In the genomic region with DNA sequence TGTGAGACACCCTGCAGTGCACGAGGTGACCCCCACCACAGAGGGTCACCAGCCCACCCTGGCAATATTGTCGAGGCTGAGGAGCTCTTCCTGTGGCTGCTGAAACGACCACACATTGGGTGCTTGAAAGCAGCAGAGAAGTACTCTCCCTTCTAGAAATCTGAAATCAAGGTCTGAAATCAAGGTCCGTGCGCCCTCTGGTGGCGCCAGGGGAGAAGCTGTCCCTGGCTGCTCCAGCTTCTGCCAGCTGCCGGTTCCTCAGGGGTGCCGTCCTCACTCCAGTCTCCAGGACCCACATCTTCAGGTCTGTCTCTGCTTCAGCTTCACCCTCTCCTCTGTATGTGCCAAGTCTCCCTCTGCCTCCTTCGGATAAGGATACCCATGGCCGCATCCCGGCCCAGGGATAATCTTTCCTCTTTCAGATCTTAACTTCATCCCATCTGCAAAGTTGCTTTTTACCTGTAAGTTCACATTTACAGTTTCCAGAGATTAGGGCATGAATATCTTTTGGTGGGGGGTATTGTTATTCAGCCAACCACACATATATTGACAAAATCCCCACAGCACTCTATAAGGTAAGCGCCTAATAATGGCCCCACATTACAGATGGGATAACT, we compare ENCODE assay signal across 9 cellular contexts.
DNase-seq lines count a peak whose midpoint lies in the region; ATAC-seq and TF ChIP-seq lines count a peak whose summit lies in the region.
"Had no signal": no experiment of that assay in that cellular context is flagged by ENCODE, and none has a peak within 500 bp of the region (broad histone marks: within the 10 kb centered on the region; RNA-seq: fewer than 3 reads in every experiment).

No MANE protein-coding gene starts in this region.

- no peaks in the 10 kb centered on the region for H3K36me3 ChIP-seq in brain microvascular endothelial cell (replicated peaks)

- no peak overlapping the region for H3K4me3 ChIP-seq in brain microvascular endothelial cell (ENCODE audit: low read depth, low read length)

- peak; percentile 46 for DNase-seq in ACHN
- peak; percentile 70 for DNase-seq in GM19240 (ENCODE audit: insufficient read length, low spot score)
- peak; percentile 73 for DNase-seq in NCI-H2171 (lab: John Stamatoyannopoulos, UW)
- peak; percentile 62 for DNase-seq in brain microvascular endothelial cell
- peak; percentile 34 to 56 (median 38) for DNase-seq in immature natural killer cell
- DNase-seq in stimulated activated CD4-positive, alpha-beta T cell treated with anti-CD3 and anti-CD28 coated beads, Interleukin-15, amount 100 ng/mL, for 24 hours: peak; percentile 78

- TF ChIP-seq CTCF in VCaP (conservative IDR thresholded peaks at IDR 0.05) (peak; percentile 97), brain microvascular endothelial cell (IDR thresholded peaks at IDR 0.05; ENCODE audit: low read depth, low read length, missing control alignments) (peak; percentile 91)

- in situ Hi-C loops in ACHN (cut with HindIII; ENCODE audit: low pct_ligation_motif_present, low pct_unique_long_range_greater_than_20kb, low sequenced_read_pairs): no loop called here
- in situ Hi-C loops in brain microvascular endothelial cell (cut with HindIII; ENCODE audit: low pct_ligation_motif_present, low sequenced_read_pairs): no loop called here

- H3K27ac ChIP-seq in VCaP (no peak overlapping the region), brain microvascular endothelial cell (no peak overlapping the region)

- H3K27ac Mint-ChIP-seq in immature natural killer cell: no peak overlapping the region
- H3K27ac Mint-ChIP-seq: stimulated activated naive CD8-positive, alpha-beta T cell treated with anti-CD3 and anti-CD28 coated beads, Interleukin-15, Interleukin-2, amounts not matched to agents 100 ng/mL and 50 ng/mL, for 24 hours had no signal

- no peaks in the 10 kb centered on the region for H3K4me1 Mint-ChIP-seq in immature natural killer cell

- peaks cover 2 to 8% (median 3%) of the 10 kb centered on the region in 3 donors for H3K27me3 Mint-ChIP-seq in immature natural killer cell (ENCODE audit: low read depth in 3 of 3)

- no peak overlapping the region for H3K4me3 Mint-ChIP-seq in immature natural killer cell
- H3K4me3 Mint-ChIP-seq: stimulated activated naive CD8-positive, alpha-beta T cell treated with anti-CD3 and anti-CD28 coated beads, Interleukin-15, Interleukin-2, amounts not matched to agents 100 ng/mL and 50 ng/mL, for 24 hours had no signal

- H3K36me3 Mint-ChIP-seq in immature natural killer cell: no peaks in the 10 kb centered on the region

- H3K9me3 Mint-ChIP-seq in immature natural killer cell: no peaks in the 10 kb centered on the region

- no peaks in the 10 kb centered on the region for H3K27me3 ChIP-seq in brain microvascular endothelial cell (replicated peaks)

- no peak for ATAC-seq in HG03108 (IDR thresholded peaks at IDR 0.05; ENCODE audit: unreplicated experiment)
